ENCODE assay signal across 21 cellular contexts in the genomic region with DNA sequence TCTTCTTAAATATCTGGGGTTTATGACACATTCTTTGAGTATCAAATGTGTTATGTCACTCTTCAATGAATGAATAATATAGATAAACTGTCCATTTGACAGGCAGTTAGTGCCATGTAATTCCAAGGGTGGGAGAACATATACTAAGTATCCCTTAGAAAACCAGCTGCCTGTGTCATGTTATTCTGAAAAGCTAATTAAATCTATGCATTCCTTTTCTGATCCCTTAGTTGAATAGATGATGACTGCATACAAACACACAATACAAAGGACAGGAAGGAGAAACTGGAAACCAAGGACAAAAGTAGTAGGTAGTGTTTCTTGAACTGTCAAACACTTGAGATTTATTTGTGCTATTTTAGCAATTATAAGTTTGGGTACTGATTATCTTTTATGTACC. TPM values are rescaled to one million over a fixed set of nuclear protein-coding genes. Genes with fewer than 3 reads are reported as not detected.
DNase-seq lines count a peak whose midpoint lies in the region; ATAC-seq, FAIRE-seq and TF ChIP-seq lines count a peak whose summit lies in the region.
"Had no signal": no experiment of that assay in that cellular context is flagged by ENCODE, and none has a peak within 500 bp of the region (broad histone marks: within the 10 kb centered on the region; RNA-seq: fewer than 3 reads in every experiment).

No MANE protein-coding gene starts in this region.

- TF ChIP-seq CTCF in SK-N-SH (IDR thresholded peaks at IDR 0.05), result no peak

- H4K20me1 ChIP-seq in SK-N-SH (ENCODE audit: insufficient read depth), result peaks cover 7% of the 10 kb centered on the region; the same call in 1 of the 2 replicates

- TF ChIP-seq RAD21 in SK-N-SH (IDR thresholded peaks at IDR 0.05; ENCODE audit: low read length), result no peak

- H3K79me2 ChIP-seq in SK-N-SH (ENCODE audit: insufficient read depth), result no peaks in the 10 kb centered on the region

- TF ChIP-seq EP300 in SK-N-SH (IDR thresholded peaks at IDR 0.05; ENCODE audit: borderline replicate concordance in 1 of 2, low read depth in 1 of 2, low read length in 1 of 2), result no peak

- POLR2A ChIA-PET in SK-N-SH (lab: Yijun Ruan, JAX), result no interaction called here

- H3K9me2 ChIP-seq in SK-N-SH, result no peaks in the 10 kb centered on the region

- no peak overlapping the region for H3K27ac ChIP-seq in SK-N-SH (ENCODE audit: low read depth in 2 of 2, low read length in 1 of 2)

- H3K27me3 ChIP-seq in SK-N-SH (ENCODE audit: insufficient read depth), result no peaks in the 10 kb centered on the region

- peak; percentile 9 for FAIRE-seq in islet of Langerhans (lab: Jason Lieb, UNC)
- FAIRE-seq: GM12891, HepG2 had no signal

- ATAC-seq in SK-N-SH treated with all-trans-retinoic acid at 6 μM for 48 hours (no peak), esophagus mucosa (no peak)
- ATAC-seq in activated CD4-positive, CD25-positive, alpha-beta regulatory T cell treated with anti-CD3 and anti-CD28 coated beads, Interleukin-2, amount 50 U/mL, for 24 hours, result no peak
- ATAC-seq: HCT116, HepG2 had no signal

- DNase-seq in SK-N-SH, result no peak
- peak; percentile 16 for DNase-seq in SK-N-DZ (ENCODE audit: low spot score)
- no peak for DNase-seq in DMS 273 (lab: John Stamatoyannopoulos, UW; ENCODE audit: unreplicated experiment)
- no peak for DNase-seq in T1000 (lab: John Stamatoyannopoulos, UW)
- DNase-seq: Caco-2; CD4-positive, alpha-beta T cell; GOT3; KG1; MV-4-11; NCI-H1694 treated with DMSO at 0.1 percent for 48 hours; NCI-H226; NCI-H524; NK-92 treated with Interleukin-12 subunit alpha and Interleukin-12 subunit beta, amount 100 ng/mL, for 24 hours; Right ventricle myocardium superior had no signal

- H2AFZ ChIP-seq in SK-N-SH (ENCODE audit: low read depth), result no peak overlapping the region

- no peak overlapping the region for H3K4me2 ChIP-seq in SK-N-SH

- no peaks in the 10 kb centered on the region for H3K36me3 ChIP-seq in SK-N-SH (replicated peaks in 1 of 2; ENCODE audit: control insufficient read depth in 1 of 2, insufficient read depth in 2 of 2, low read length in 1 of 2)

- H3K4me1 ChIP-seq in SK-N-SH (ENCODE audit: control insufficient read depth in 1 of 2, insufficient read depth in 2 of 2, low read depth in 1 of 2, low read length in 1 of 2), result peaks cover 4% of the 10 kb centered on the region in 2 experiments; a peak in 3 of 4 replicates

- no peaks in the 10 kb centered on the region for H3K9me3 ChIP-seq in SK-N-SH
- H3K9me3 ChIP-seq: Caco-2 had no signal

- H3K9ac ChIP-seq in SK-N-SH, result no peak overlapping the region

- no peak overlapping the region for H3K4me3 ChIP-seq in SK-N-SH (ENCODE audit: low read depth in 2 of 2, low read length in 1 of 2)

- CTCF ChIA-PET in SK-N-SH (lab: Yijun Ruan, JAX), result interaction anchor here (0.8 kb wide), 1 partner anchor 106 kb away, joined by 3 read pairs; no protein-coding TSS in a partner anchor

- peaks cover 13% of the 10 kb centered on the region for H3F3A ChIP-seq in SK-N-SH (replicated peaks; ENCODE audit: insufficient read depth)

TF ChIP-seq in SK-N-SH treated with all-trans-retinoic acid at 6 μM for 48 hours, 23 proteins besides CTCF, POLR2A, EP300 and RAD21 (continues in another document):
- peak; percentile 85 for TF ChIP-seq ISL1 (CRISPR knock-in tag; IDR thresholded peaks at IDR 0.05)
- TF ChIP-seq, protein P1, sequence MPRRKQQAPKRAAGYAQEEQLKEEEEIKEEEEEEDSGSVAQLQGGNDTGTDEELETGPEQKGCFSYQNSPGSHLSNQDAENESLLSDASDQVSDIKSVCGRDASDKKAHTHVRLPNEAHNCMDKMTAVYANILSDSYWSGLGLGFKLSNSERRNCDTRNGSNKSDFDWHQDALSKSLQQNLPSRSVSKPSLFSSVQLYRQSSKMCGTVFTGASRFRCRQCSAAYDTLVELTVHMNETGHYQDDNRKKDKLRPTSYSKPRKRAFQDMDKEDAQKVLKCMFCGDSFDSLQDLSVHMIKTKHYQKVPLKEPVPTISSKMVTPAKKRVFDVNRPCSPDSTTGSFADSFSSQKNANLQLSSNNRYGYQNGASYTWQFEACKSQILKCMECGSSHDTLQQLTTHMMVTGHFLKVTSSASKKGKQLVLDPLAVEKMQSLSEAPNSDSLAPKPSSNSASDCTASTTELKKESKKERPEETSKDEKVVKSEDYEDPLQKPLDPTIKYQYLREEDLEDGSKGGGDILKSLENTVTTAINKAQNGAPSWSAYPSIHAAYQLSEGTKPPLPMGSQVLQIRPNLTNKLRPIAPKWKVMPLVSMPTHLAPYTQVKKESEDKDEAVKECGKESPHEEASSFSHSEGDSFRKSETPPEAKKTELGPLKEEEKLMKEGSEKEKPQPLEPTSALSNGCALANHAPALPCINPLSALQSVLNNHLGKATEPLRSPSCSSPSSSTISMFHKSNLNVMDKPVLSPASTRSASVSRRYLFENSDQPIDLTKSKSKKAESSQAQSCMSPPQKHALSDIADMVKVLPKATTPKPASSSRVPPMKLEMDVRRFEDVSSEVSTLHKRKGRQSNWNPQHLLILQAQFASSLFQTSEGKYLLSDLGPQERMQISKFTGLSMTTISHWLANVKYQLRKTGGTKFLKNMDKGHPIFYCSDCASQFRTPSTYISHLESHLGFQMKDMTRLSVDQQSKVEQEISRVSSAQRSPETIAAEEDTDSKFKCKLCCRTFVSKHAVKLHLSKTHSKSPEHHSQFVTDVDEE (CRISPR knock-in tag; IDR thresholded peaks at IDR 0.05), result peak; percentile 70; the same call in 1 of the 2 replicates
- TF ChIP-seq GLIS3 (CRISPR knock-in tag; IDR thresholded peaks at IDR 0.05), result no peak
- TF ChIP-seq SNAI2 (CRISPR knock-in tag; IDR thresholded peaks at IDR 0.05), result peak; percentile 54; the same call in 1 of the 2 replicates
- TF ChIP-seq, protein P2, sequence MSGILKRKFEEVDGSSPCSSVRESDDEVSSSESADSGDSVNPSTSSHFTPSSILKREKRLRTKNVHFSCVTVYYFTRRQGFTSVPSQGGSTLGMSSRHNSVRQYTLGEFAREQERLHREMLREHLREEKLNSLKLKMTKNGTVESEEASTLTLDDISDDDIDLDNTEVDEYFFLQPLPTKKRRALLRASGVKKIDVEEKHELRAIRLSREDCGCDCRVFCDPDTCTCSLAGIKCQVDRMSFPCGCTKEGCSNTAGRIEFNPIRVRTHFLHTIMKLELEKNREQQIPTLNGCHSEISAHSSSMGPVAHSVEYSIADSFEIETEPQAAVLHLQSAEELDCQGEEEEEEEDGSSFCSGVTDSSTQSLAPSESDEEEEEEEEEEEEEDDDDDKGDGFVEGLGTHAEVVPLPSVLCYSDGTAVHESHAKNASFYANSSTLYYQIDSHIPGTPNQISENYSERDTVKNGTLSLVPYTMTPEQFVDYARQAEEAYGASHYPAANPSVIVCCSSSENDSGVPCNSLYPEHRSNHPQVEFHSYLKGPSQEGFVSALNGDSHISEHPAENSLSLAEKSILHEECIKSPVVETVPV (CRISPR knock-in tag; IDR thresholded peaks at IDR 0.05), result 0 out of 2 replicates have a peak, but pooled peaks have one; percentile 43
- no peak for TF ChIP-seq BACH2 (CRISPR knock-in tag; IDR thresholded peaks at IDR 0.05; ENCODE audit: borderline replicate concordance)

TF ChIP-seq in SK-N-SH, 30 proteins besides CTCF, POLR2A, EP300 and RAD21:
- no peak for TF ChIP-seq SMC3 (IDR thresholded peaks at IDR 0.05; ENCODE audit: low read depth, low read length)
- TF ChIP-seq ELF1 (IDR thresholded peaks at IDR 0.05), result no peak
- TF ChIP-seq YY1 (IDR thresholded peaks at IDR 0.05; ENCODE audit: low read depth), result no peak
- no peak for TF ChIP-seq POLR2AphosphoS5 (IDR thresholded peaks at IDR 0.05; ENCODE audit: low read depth, low read length)
- no peak for TF ChIP-seq TCF12 (IDR thresholded peaks at IDR 0.05)
- TF ChIP-seq, protein P3, sequence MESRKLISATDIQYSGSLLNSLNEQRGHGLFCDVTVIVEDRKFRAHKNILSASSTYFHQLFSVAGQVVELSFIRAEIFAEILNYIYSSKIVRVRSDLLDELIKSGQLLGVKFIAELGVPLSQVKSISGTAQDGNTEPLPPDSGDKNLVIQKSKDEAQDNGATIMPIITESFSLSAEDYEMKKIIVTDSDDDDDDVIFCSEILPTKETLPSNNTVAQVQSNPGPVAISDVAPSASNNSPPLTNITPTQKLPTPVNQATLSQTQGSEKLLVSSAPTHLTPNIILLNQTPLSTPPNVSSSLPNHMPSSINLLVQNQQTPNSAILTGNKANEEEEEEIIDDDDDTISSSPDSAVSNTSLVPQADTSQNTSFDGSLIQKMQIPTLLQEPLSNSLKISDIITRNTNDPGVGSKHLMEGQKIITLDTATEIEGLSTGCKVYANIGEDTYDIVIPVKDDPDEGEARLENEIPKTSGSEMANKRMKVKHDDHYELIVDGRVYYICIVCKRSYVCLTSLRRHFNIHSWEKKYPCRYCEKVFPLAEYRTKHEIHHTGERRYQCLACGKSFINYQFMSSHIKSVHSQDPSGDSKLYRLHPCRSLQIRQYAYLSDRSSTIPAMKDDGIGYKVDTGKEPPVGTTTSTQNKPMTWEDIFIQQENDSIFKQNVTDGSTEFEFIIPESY (IDR thresholded peaks at IDR 0.05; ENCODE audit: borderline replicate concordance, low read depth), result no peak
- TF ChIP-seq TAF1 (IDR thresholded peaks at IDR 0.05; ENCODE audit: borderline replicate concordance, low read depth, low read length), result no peak
- no peak for TF ChIP-seq FOSL2 (IDR thresholded peaks at IDR 0.05; ENCODE audit: borderline replicate concordance, low read depth)
- TF ChIP-seq GABPA (IDR thresholded peaks at IDR 0.05; ENCODE audit: low read depth), result no peak
- TF ChIP-seq MXI1 (IDR thresholded peaks at IDR 0.05; ENCODE audit: low read depth, low read length), result no peak

RNA-seq across cellular contexts. Expression of a gene that starts 8.3 kb away (rescaled TPM):
- 0.99 and 1.3 TPM in 2 replicates for polyA plus RNA-seq in SK-N-SH (2012; rRNA removed)
- polyA plus RNA-seq in SK-N-SH (2012; cell fraction: cytosol; rRNA removed), result 1.3 and 1.5 TPM in 2 replicates
- 1.6 and 1.9 TPM in 2 replicates for polyA plus RNA-seq in SK-N-SH (2012; cell fraction: nucleus; rRNA removed)
- 2.1 and 11.0 TPM in 2 replicates for polyA plus RNA-seq in SK-N-DZ (2014; cell fraction: cytosol; rRNA removed)
- polyA plus RNA-seq in SK-N-DZ (2014; cell fraction: nucleus; rRNA removed), result 2.5 and 5.6 TPM in 2 replicates
- total RNA-seq in esophagus mucosa, result 2.4 TPM
- total RNA-seq: CD4-positive, alpha-beta T cell; HepG2 had no signal
- polyA plus RNA-seq: HepG2 had no signal
